4 cellular contexts compared by ENCODE assay signal in genomic region chr10:63500551-63500950, GRCh38. TPM values are rescaled to one million over a fixed set of nuclear protein-coding genes. Genes with fewer than 3 reads are reported as not detected.
DNase-seq lines count a peak whose midpoint lies in the region; ATAC-seq, FAIRE-seq and TF ChIP-seq lines count a peak whose summit lies in the region.
"Not testable (repeated sequence)": the region's sequence is repeated elsewhere in the genome, so short reads cannot be mapped to it uniquely, and the experiment has no call there.

No MANE protein-coding gene starts in this region.

- CTCF ChIA-PET in HEK293 (lab: Yijun Ruan, JAX): interaction anchor here (1.1 kb wide), 1 partner anchor 176 kb away, joined by 3 read pairs; no protein-coding TSS in a partner anchor
- CTCF ChIA-PET in H1 (lab: Charles Lee; ENCODE audit: partially characterized antibody); HepG2 (lab: Yijun Ruan, JAX; ENCODE audit: low intra/inter-chr PET ratio, low total read pairs): not testable (repeated sequence)

- 92% methylated on average over 5 of the region's 5 CpGs; no CpG with 5 or more reads in 1 of the 2 experiments for WGBS in H1 (ENCODE audit: extremely low coverage in 1 of 2, insufficient coverage in 1 of 2, insufficient read length in 1 of 2, insufficient replicate concordance in 2 of 2, low coverage in 1 of 2, low lambda C conversion rate in 2 of 2, missing lambda C conversion rate in 1 of 2), 2 experiments
- over 99% methylated on average over 5 of the region's 5 CpGs for WGBS in HepG2 (ENCODE audit: low lambda C conversion rate)
- no CpG with 5 or more reads among the region's 5 CpGs for WGBS in neuronal stem cell (ENCODE audit: extremely low coverage in 2 of 2, insufficient read length in 2 of 2, insufficient replicate concordance in 1 of 2), 2 donors

- not testable (repeated sequence) for H3K9ac ChIP-seq in H1 (replicated peaks in 1 of 4; ENCODE audit: extremely low read depth in 1 of 4, low read depth in 3 of 4, low read length in 3 of 4); HepG2 (ENCODE audit: insufficient read depth, low read depth, low read length)
- peak overlapping the region; percentile 39 for H3K9ac ChIP-seq in neuronal stem cell (ENCODE audit: low read depth, low read length, poor library complexity)

- H4K8ac ChIP-seq in H1 (ENCODE audit: extremely low read depth, insufficient read depth, low read length): not testable (repeated sequence)
- peak overlapping the region; percentile 31 for H4K8ac ChIP-seq in neuronal stem cell (ENCODE audit: low read depth, low read length)

- H2AFZ ChIP-seq in H1 (ENCODE audit: low read length); HepG2 (ENCODE audit: low read length); neuronal stem cell (ENCODE audit: low read length): not testable (repeated sequence)

- not testable (repeated sequence) for TF ChIP-seq CTCF in HEK293 (tag by site-specific recombination; IDR thresholded peaks at IDR 0.05); H1 (IDR thresholded peaks at IDR 0.05; ENCODE audit: control extremely low read depth in 1 of 3, insufficient read depth in 1 of 3, low read depth in 1 of 3, low read length in 3 of 3); HepG2 (CRISPR knock-in tag; IDR thresholded peaks at IDR 0.05)

- H3K23me2 ChIP-seq in H1 (ENCODE audit: low read depth, low read length): not testable (repeated sequence)

- H3K56ac ChIP-seq in H1 (replicated peaks; ENCODE audit: insufficient read length, low read depth, low read length): not testable (repeated sequence)

- not testable (repeated sequence) for H3K14ac ChIP-seq in H1 (ENCODE audit: insufficient read length)
- peak overlapping the region; percentile 32 for H3K14ac ChIP-seq in neuronal stem cell (ENCODE audit: low read length)

- POLR2A ChIA-PET in HEK293 (lab: Yijun Ruan, JAX): not testable (repeated sequence)
- POLR2A ChIA-PET in H1 (lab: Charles Lee; ENCODE audit: partially characterized antibody): interaction anchor here (0.6 to 8.4 kb wide), 2 partner anchors 14 to 169 kb away, joined by 3 to 49 read pairs; no protein-coding TSS in a partner anchor
- POLR2A ChIA-PET in HepG2 (lab: Yijun Ruan, JAX): interaction anchor here (1.5 kb wide), 1 partner anchor 21 kb away, joined by 4 read pairs; the partner anchor contains the start of gene REEP3

- not testable (repeated sequence) for TF ChIP-seq EP300 in H1 (IDR thresholded peaks at IDR 0.05; ENCODE audit: borderline replicate concordance in 1 of 2, low read depth in 2 of 2, low read length in 2 of 2); HepG2 (IDR thresholded peaks at IDR 0.05; ENCODE audit: low read depth in 2 of 2, low read length in 2 of 2); HepG2 (CRISPR knock-in tag; IDR thresholded peaks at IDR 0.05; ENCODE audit: borderline replicate concordance)

- not testable (repeated sequence) for FAIRE-seq in H1 (lab: Jason Lieb, UNC); HepG2 (lab: Jason Lieb, UNC)

- H4K20me1 ChIP-seq in H1 (replicated peaks in 1 of 2; ENCODE audit: control insufficient read depth in 1 of 2, insufficient read depth in 2 of 2, low read length in 2 of 2): not testable (repeated sequence)
- peaks cover 11% of the 10 kb centered on the region for H4K20me1 ChIP-seq in HepG2 (ENCODE audit: insufficient read depth, low read length)

- not testable (repeated sequence) for H3K18ac ChIP-seq in H1 (ENCODE audit: extremely low read depth, low read length); neuronal stem cell (ENCODE audit: low read length)

- H3K79me2 ChIP-seq in H1 (ENCODE audit: control insufficient read depth in 1 of 2, insufficient read depth in 2 of 2, low read length in 2 of 2) (peaks cover 0 to 85% of the 10 kb centered on the region in 2 experiments; a peak in 2 of 4 replicates), HepG2 (ENCODE audit: insufficient read depth, low read length) (peaks cover 89% of the 10 kb centered on the region)

- not testable (repeated sequence) for H3K4me2 ChIP-seq in H1 (ENCODE audit: insufficient read depth in 1 of 2, low read depth in 2 of 2, low read length in 2 of 2); HepG2 (ENCODE audit: low read depth, low read length); neuronal stem cell (ENCODE audit: insufficient read depth, low read length, poor library complexity, severe bottlenecking)

- H2BK5ac ChIP-seq in H1 (ENCODE audit: low read depth, low read length); neuronal stem cell (ENCODE audit: low read length): not testable (repeated sequence)

- TF ChIP-seq RAD21 in H1 (IDR thresholded peaks at IDR 0.05 in 1 of 2, conservative IDR thresholded peaks at IDR 0.05 in 1 of 2; ENCODE audit: low read depth in 2 of 2, low read length in 2 of 2); HepG2 (CRISPR knock-in tag; IDR thresholded peaks at IDR 0.05): not testable (repeated sequence)

- not testable (repeated sequence) for H3K23ac ChIP-seq in H1 (ENCODE audit: insufficient read length); neuronal stem cell (ENCODE audit: low read depth, low read length, poor library complexity)

- H3K4me3 ChIP-seq in HEK293 (ENCODE audit: low read depth, low read length); H1 (ENCODE audit: extremely low read depth in 1 of 4, insufficient read depth in 2 of 4, low read depth in 3 of 4, low read length in 4 of 4); HepG2 (replicated peaks in 1 of 3; ENCODE audit: insufficient read depth in 1 of 3, low read depth in 2 of 3, low read length in 3 of 3); neuronal stem cell (ENCODE audit: low read length in 2 of 2): not testable (repeated sequence)

- not testable (repeated sequence) for H3K9me3 ChIP-seq in HEK293 (ENCODE audit: control insufficient read depth, insufficient read depth, low read depth, low read length); H1 (ENCODE audit: insufficient read depth in 2 of 2, low read depth in 1 of 2, low read length in 1 of 2); HepG2 (ENCODE audit: low read length)
- H3K9me3 ChIP-seq in neuronal stem cell (replicated peaks in 1 of 2; ENCODE audit: control insufficient read depth in 2 of 2, insufficient read depth in 1 of 2, low read depth in 1 of 2, low read length in 2 of 2): peaks cover 0 to 14% of the 10 kb centered on the region in 2 donors

- H2BK12ac ChIP-seq in H1 (ENCODE audit: low read depth, low read length); neuronal stem cell (ENCODE audit: low read length): not testable (repeated sequence)

- in situ Hi-C loops in HepG2 (cut with HindIII; ENCODE audit: extremely low pct_ligation_motif_present, low pct_unique_long_range_greater_than_20kb): not testable (repeated sequence)

- H3K4me1 ChIP-seq in HEK293 (ENCODE audit: control insufficient read depth, insufficient read depth, low read length): peaks cover 10% of the 10 kb centered on the region
- H3K4me1 ChIP-seq in H1 (replicated peaks in 1 of 4; ENCODE audit: control insufficient read depth in 3 of 4, insufficient read depth in 4 of 4, low read length in 3 of 4): peaks cover 0 to 13% (median 11%) of the 10 kb centered on the region in 4 experiments; a peak in 6 of 7 replicates
- H3K4me1 ChIP-seq in HepG2 (ENCODE audit: insufficient read depth, low read length): peaks cover 48% of the 10 kb centered on the region
- not testable (repeated sequence) for H3K4me1 ChIP-seq in neuronal stem cell (ENCODE audit: control insufficient read depth in 2 of 2, insufficient read depth in 1 of 2, low read depth in 1 of 2, low read length in 2 of 2)

- intact Hi-C loops in HepG2 (cut with micrococcal nuclease; ENCODE audit: unreplicated experiment): not testable (repeated sequence)

- not testable (repeated sequence) for H3K27ac ChIP-seq in HEK293 (ENCODE audit: extremely low read depth, low read depth, low read length); H1 (ENCODE audit: low read depth, low read length); HepG2 (ENCODE audit: extremely low read length, insufficient read depth, low read length); neuronal stem cell (replicated peaks; ENCODE audit: low read length)

- not testable (repeated sequence) for H2BK20ac ChIP-seq in H1 (ENCODE audit: low read length)

- H3K79me1 ChIP-seq in H1 (ENCODE audit: low read depth, low read length); neuronal stem cell (ENCODE audit: low read depth, low read length): not testable (repeated sequence)

- peak overlapping the region; percentile 82; the same call in 1 of the 2 replicates for H2AK5ac ChIP-seq in H1 (ENCODE audit: low read depth, low read length)
- H2AK5ac ChIP-seq in neuronal stem cell (ENCODE audit: low read depth, low read length): not testable (repeated sequence)

- not testable (repeated sequence) for BruUV-seq in HepG2 (replicated peaks; lab: Mats Ljungman, UMichigan)

- H3K36me3 ChIP-seq in HEK293 (ENCODE audit: control insufficient read depth in 2 of 2, insufficient read depth in 1 of 2, low read length in 2 of 2); H1 (ENCODE audit: control insufficient read depth in 2 of 4, insufficient read depth in 4 of 4, low read length in 3 of 4); HepG2 (replicated peaks in 1 of 2; ENCODE audit: control insufficient read depth in 1 of 2, insufficient read depth in 2 of 2, low read length in 2 of 2): not testable (repeated sequence)
- peaks cover 0 to 27% of the 10 kb centered on the region in 2 donors for H3K36me3 ChIP-seq in neuronal stem cell (replicated peaks in 1 of 2; ENCODE audit: control insufficient read depth in 2 of 2, insufficient read depth in 2 of 2, low read length in 2 of 2)

- not testable (repeated sequence) for H4K91ac ChIP-seq in H1 (replicated peaks; ENCODE audit: insufficient read length, low read length); neuronal stem cell (ENCODE audit: low read depth, low read length, poor library complexity)

- H3K27me3 ChIP-seq in H1 (replicated peaks in 1 of 4; ENCODE audit: control insufficient read depth in 3 of 4, extremely low read depth in 1 of 4, insufficient read depth in 3 of 4, low read length in 3 of 4); HepG2 (ENCODE audit: control insufficient read depth in 1 of 2, insufficient read depth in 2 of 2, low read length in 2 of 2); neuronal stem cell (ENCODE audit: control insufficient read depth in 3 of 3, insufficient read depth in 3 of 3, low read depth in 1 of 3, low read length in 3 of 3): not testable (repeated sequence)

- not testable (repeated sequence) for TF ChIP-seq POLR2A in H1 (IDR thresholded peaks at IDR 0.05; ENCODE audit: control extremely low read depth in 1 of 2, low read depth in 2 of 2, low read length in 2 of 2); HepG2 (IDR thresholded peaks at IDR 0.05; ENCODE audit: insufficient read depth in 1 of 2, low read depth in 2 of 2, low read length in 2 of 2)

- not testable (repeated sequence) for H4K5ac ChIP-seq in H1 (ENCODE audit: insufficient read length, low read depth, low read length)

- not testable (repeated sequence) for H3K4ac ChIP-seq in H1 (replicated peaks; ENCODE audit: insufficient read length, low read depth, low read length); neuronal stem cell (ENCODE audit: low read length)

- not testable (repeated sequence) for H2BK120ac ChIP-seq in H1 (replicated peaks; ENCODE audit: low read depth, low read length); neuronal stem cell (ENCODE audit: low read depth, low read length)

- not testable (repeated sequence) for H2BK15ac ChIP-seq in H1 (ENCODE audit: low read length); neuronal stem cell (ENCODE audit: low read length)

- not testable (repeated sequence) for DNase-seq in H1 (ENCODE audit: low read depth in 1 of 2, low spot score in 2 of 2); HepG2 (ENCODE audit: low spot score); neuronal stem cell (ENCODE audit: low spot score)

- ATAC-seq in HepG2: not testable (repeated sequence)

RNA-seq across cellular contexts. Expression of gene REEP3, which starts 20.6 kb away (rescaled TPM):
- total RNA-seq in H1 (2021; fragmentation: NEBNext Ultra II Directional; extraction: Animal tissue kit (Norgen Biotek cat#: 25700)): 31.5 and 32.6 TPM in 2 replicates
- 5.1 and 5.8 TPM in 2 replicates for polyA plus RNA-seq in H1 (2011; rRNA removed)
- 10.8 TPM for polyA plus RNA-seq in H1 (2011; cell fraction: cytosol; rRNA removed)
- polyA plus RNA-seq in H1 (2011; cell fraction: nucleus; rRNA removed): 3.6 TPM
- polyA plus RNA-seq in H1 (2012, experiment 1 of 2): 6.3 to 15.1 TPM (median 9.5 TPM) in 4 replicates
- 3.4 TPM for polyA plus RNA-seq in H1 (2012, experiment 2 of 2)
- polyA plus RNA-seq in H1 (2013, experiment 1 of 2): 21.2 TPM
- polyA plus RNA-seq in H1 (2013, experiment 2 of 2): 26.0 TPM
- 4.4 and 6.1 TPM in 2 replicates for polyA minus RNA-seq in H1 (2011; rRNA and poly(A)+ RNA removed)
- 8.2 TPM for polyA minus RNA-seq in H1 (2011; cell fraction: cytosol; rRNA and poly(A)+ RNA removed)
- polyA minus RNA-seq in H1 (2011; cell fraction: nucleus; rRNA and poly(A)+ RNA removed): 6.1 TPM
- 29.1 and 31.4 TPM in 2 replicates for total RNA-seq in HepG2 (2016; rRNA removed; fragmentation: Illumina TruSeq; extraction: Trizol)
- 23.6 and 27.7 TPM in 2 replicates for total RNA-seq in HepG2 (2016; cell fraction: cytosol; rRNA removed; fragmentation: Illumina TruSeq; extraction: Trizol; ENCODE audit: low read depth)
- total RNA-seq in HepG2 (2016; cell fraction: insoluble cytoplasmic fraction; rRNA removed; fragmentation: Illumina TruSeq; extraction: Trizol): 27.1 and 27.9 TPM in 2 replicates
- total RNA-seq in HepG2 (2016; cell fraction: membrane; rRNA removed; fragmentation: Illumina TruSeq; extraction: Trizol): 34.9 and 39.7 TPM in 2 replicates
- total RNA-seq in HepG2 (2016; cell fraction: nucleus; rRNA removed; fragmentation: Illumina TruSeq; extraction: Trizol): 13.9 and 19.8 TPM in 2 replicates
- polyA plus RNA-seq in HepG2 (2011; rRNA removed): 5.3 and 7.1 TPM in 2 replicates
- polyA plus RNA-seq in HepG2 (2011; cell fraction: cytosol; rRNA removed): 5.4 and 8.4 TPM in 2 replicates
- polyA plus RNA-seq in HepG2 (2011; cell fraction: nucleus; rRNA removed): 2.7 and 4.4 TPM in 2 replicates
- 8.7 and 10.0 TPM in 2 replicates for polyA plus RNA-seq in HepG2 (2012)
- 45.4 and 52.0 TPM in 2 replicates for polyA plus RNA-seq in HepG2 (2016; cell fraction: cytosol; fragmentation: Illumina TruSeq; extraction: Trizol; ENCODE audit: low read depth)
- 20.1 and 20.9 TPM in 2 replicates for polyA plus RNA-seq in HepG2 (2016; cell fraction: insoluble cytoplasmic fraction; fragmentation: Illumina TruSeq; extraction: Trizol; ENCODE audit: low read depth)
- 31.9 and 38.5 TPM in 2 replicates for polyA plus RNA-seq in HepG2 (2016; cell fraction: membrane; fragmentation: Illumina TruSeq; extraction: Trizol; ENCODE audit: low read depth)
- 25.8 and 29.3 TPM in 2 replicates for polyA plus RNA-seq in HepG2 (2016; cell fraction: nucleus; fragmentation: Illumina TruSeq; extraction: Trizol; ENCODE audit: insufficient read depth, low read depth)
- polyA minus RNA-seq in HepG2 (2011; rRNA and poly(A)+ RNA removed; ENCODE audit: low replicate concordance): 2.4 and 4.6 TPM in 2 replicates
- 9.3 and 9.6 TPM in 2 replicates for polyA minus RNA-seq in HepG2 (2011; cell fraction: cytosol; rRNA and poly(A)+ RNA removed)
- 6.3 and 7.8 TPM in 2 replicates for polyA minus RNA-seq in HepG2 (2011; cell fraction: nucleus; rRNA and poly(A)+ RNA removed)
- polyA plus RNA-seq in neuronal stem cell (2013, experiment 1 of 2): 23.3 TPM
- 24.1 TPM for polyA plus RNA-seq in neuronal stem cell (2013, experiment 2 of 2)

RNA-seq across cellular contexts. Expression of gene JMJD1C, which starts 34.8 kb away (rescaled TPM):
- total RNA-seq in H1 (2021; fragmentation: NEBNext Ultra II Directional; extraction: Animal tissue kit (Norgen Biotek cat#: 25700)): 208 and 210 TPM in 2 replicates
- polyA plus RNA-seq in H1 (2011; rRNA removed): 39.2 and 54.5 TPM in 2 replicates
- 70.2 TPM for polyA plus RNA-seq in H1 (2011; cell fraction: cytosol; rRNA removed)
- polyA plus RNA-seq in H1 (2011; cell fraction: nucleus; rRNA removed): 85.1 TPM
- polyA plus RNA-seq in H1 (2012, experiment 1 of 2): 40.3 to 94.5 TPM (median 62.6 TPM) in 4 replicates
- polyA plus RNA-seq in H1 (2012, experiment 2 of 2): 8.6 TPM
- polyA plus RNA-seq in H1 (2013, experiment 1 of 2): 141 TPM
- 130 TPM for polyA plus RNA-seq in H1 (2013, experiment 2 of 2)
- polyA minus RNA-seq in H1 (2011; rRNA and poly(A)+ RNA removed): 505 and 669 TPM in 2 replicates
- 116 TPM for polyA minus RNA-seq in H1 (2011; cell fraction: cytosol; rRNA and poly(A)+ RNA removed)
- 616 TPM for polyA minus RNA-seq in H1 (2011; cell fraction: nucleus; rRNA and poly(A)+ RNA removed)
- 42.7 and 51.4 TPM in 2 replicates for total RNA-seq in HepG2 (2016; rRNA removed; fragmentation: Illumina TruSeq; extraction: Trizol)
- total RNA-seq in HepG2 (2016; cell fraction: cytosol; rRNA removed; fragmentation: Illumina TruSeq; extraction: Trizol; ENCODE audit: low read depth): 10.6 and 12.0 TPM in 2 replicates
- total RNA-seq in HepG2 (2016; cell fraction: insoluble cytoplasmic fraction; rRNA removed; fragmentation: Illumina TruSeq; extraction: Trizol): 38.0 and 48.1 TPM in 2 replicates
- total RNA-seq in HepG2 (2016; cell fraction: membrane; rRNA removed; fragmentation: Illumina TruSeq; extraction: Trizol): 16.5 and 17.1 TPM in 2 replicates
- total RNA-seq in HepG2 (2016; cell fraction: nucleus; rRNA removed; fragmentation: Illumina TruSeq; extraction: Trizol): 121 and 123 TPM in 2 replicates
- 34.9 and 42.3 TPM in 2 replicates for polyA plus RNA-seq in HepG2 (2011; rRNA removed)
- polyA plus RNA-seq in HepG2 (2011; cell fraction: cytosol; rRNA removed): 15.7 and 25.3 TPM in 2 replicates
- 46.2 and 51.3 TPM in 2 replicates for polyA plus RNA-seq in HepG2 (2011; cell fraction: nucleus; rRNA removed)
- polyA plus RNA-seq in HepG2 (2012): 44.1 and 47.8 TPM in 2 replicates
- polyA plus RNA-seq in HepG2 (2016; cell fraction: cytosol; fragmentation: Illumina TruSeq; extraction: Trizol; ENCODE audit: low read depth): 0.93 and 1.1 TPM in 2 replicates
- 22.2 and 27.2 TPM in 2 replicates for polyA plus RNA-seq in HepG2 (2016; cell fraction: insoluble cytoplasmic fraction; fragmentation: Illumina TruSeq; extraction: Trizol; ENCODE audit: low read depth)
- polyA plus RNA-seq in HepG2 (2016; cell fraction: membrane; fragmentation: Illumina TruSeq; extraction: Trizol; ENCODE audit: low read depth): 2.7 and 3.3 TPM in 2 replicates
- 68.6 and 81.1 TPM in 2 replicates for polyA plus RNA-seq in HepG2 (2016; cell fraction: nucleus; fragmentation: Illumina TruSeq; extraction: Trizol; ENCODE audit: insufficient read depth, low read depth)
- polyA minus RNA-seq in HepG2 (2011; rRNA and poly(A)+ RNA removed; ENCODE audit: low replicate concordance): 45.1 and 116 TPM in 2 replicates
- polyA minus RNA-seq in HepG2 (2011; cell fraction: cytosol; rRNA and poly(A)+ RNA removed): 51.2 and 58.4 TPM in 2 replicates
- 378 and 386 TPM in 2 replicates for polyA minus RNA-seq in HepG2 (2011; cell fraction: nucleus; rRNA and poly(A)+ RNA removed)
- polyA plus RNA-seq in neuronal stem cell (2013, experiment 1 of 2): 26.1 TPM
- polyA plus RNA-seq in neuronal stem cell (2013, experiment 2 of 2): 28.4 TPM
